8 cellular contexts compared by ENCODE assay signal in the genomic region with DNA sequence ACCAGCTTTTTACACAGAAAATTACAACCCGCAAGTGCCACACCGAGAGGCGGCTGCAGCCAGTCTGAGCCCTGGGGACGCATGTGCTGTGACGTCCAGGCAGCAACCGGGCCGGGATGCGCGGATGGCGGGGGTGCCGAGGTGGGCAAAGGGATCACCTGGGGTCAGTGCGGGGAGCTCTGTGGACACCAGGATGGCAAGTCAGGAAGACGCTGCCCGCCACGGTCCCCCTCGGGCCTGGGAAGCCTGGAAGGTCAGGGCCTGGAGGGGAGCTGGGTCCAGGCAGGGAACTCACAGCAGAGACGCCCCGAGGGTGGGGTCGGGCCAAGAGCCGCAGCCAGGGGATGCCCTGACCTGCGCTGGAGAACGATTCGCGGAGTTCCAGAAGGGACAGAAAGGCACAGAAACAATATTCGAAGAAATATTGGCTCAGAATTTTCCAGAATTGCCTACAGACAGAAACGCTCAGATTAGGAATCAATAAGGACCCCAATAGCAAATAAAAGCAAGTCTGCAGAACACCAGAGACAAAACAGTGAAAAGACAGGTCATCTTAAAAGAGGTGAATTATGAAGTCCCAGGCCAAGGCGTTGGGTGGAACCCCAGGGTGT. TPM values are rescaled to one million over a fixed set of nuclear protein-coding genes. Genes with fewer than 3 reads are reported as not detected.
A peak's percentile ranks its signal among the peaks of the same experiment; 100 is the strongest.
DNase-seq lines count a peak whose midpoint lies in the region; ATAC-seq and TF ChIP-seq lines count a peak whose summit lies in the region.

No MANE protein-coding gene starts in this region.

- POLR2A ChIA-PET in naive thymus-derived CD4-positive, alpha-beta T cell (lab: Charles Lee), result interaction anchor here (0.8 kb wide), 1 partner anchor 13 kb away, joined by 3 read pairs; no protein-coding TSS in a partner anchor

- 0 out of 2 replicates have a peak, but pooled peaks cover 5% of the 10 kb centered on the region for H3K4me1 ChIP-seq in HUES48 (ENCODE audit: control insufficient read depth, insufficient read depth, low read length)
- H3K4me1 ChIP-seq in naive thymus-derived CD4-positive, alpha-beta T cell (ENCODE audit: control insufficient read depth in 2 of 2, insufficient read depth in 2 of 2, low read length in 2 of 2), result peaks cover 11 to 14% of the 10 kb centered on the region in 2 donors

- H3K27me3 ChIP-seq in HUES48 (ENCODE audit: control insufficient read depth, insufficient read depth, low read length), result peaks cover 46% of the 10 kb centered on the region
- peaks cover 0 to 4% of the 10 kb centered on the region in 2 donors for H3K27me3 ChIP-seq in naive thymus-derived CD4-positive, alpha-beta T cell (ENCODE audit: control insufficient read depth in 2 of 2, insufficient read depth in 2 of 2, low read length in 2 of 2)

- peak overlapping the region; percentile 56 to 83 (median 71) for H3K4me3 Mint-ChIP-seq in naive thymus-derived CD4-positive, alpha-beta T cell
- H3K4me3 Mint-ChIP-seq in progenitor cell of endocrine pancreas (ENCODE audit: low read depth), result no peak overlapping the region

- TF ChIP-seq CTCF in AG10803 (conservative IDR thresholded peaks at IDR 0.05; ENCODE audit: low read length), result no peak
- TF ChIP-seq CTCF in progenitor cell of endocrine pancreas (IDR thresholded peaks at IDR 0.05; ENCODE audit: unreplicated experiment), result no peak

- ATAC-seq in naive thymus-derived CD4-positive, alpha-beta T cell, result no peak
- no peak for ATAC-seq in HG02885 (IDR thresholded peaks at IDR 0.05; ENCODE audit: poor library complexity, unreplicated experiment)
- ATAC-seq in GM19035 (IDR thresholded peaks at IDR 0.05; ENCODE audit: unreplicated experiment), result no peak

- DNase-seq in AG10803 (ENCODE audit: low read depth) (no peak), progenitor cell of endocrine pancreas (ENCODE audit: low spot score, unreplicated experiment) (no peak)
- DNase-seq in naive thymus-derived CD4-positive, alpha-beta T cell, result peak in 3 of 9 donors; percentile 13 to 21 (median 14)
- DNase-seq in stimulated activated CD4-positive, alpha-beta T cell treated with anti-CD3 and anti-CD28 coated beads, Interleukin-4, amount 100 ng/mL, for 4 hours, result no peak

- H3K36me3 ChIP-seq in HUES48 (ENCODE audit: control insufficient read depth, insufficient read depth, low read length), result no peaks in the 10 kb centered on the region
- H3K36me3 ChIP-seq in naive thymus-derived CD4-positive, alpha-beta T cell (ENCODE audit: control insufficient read depth in 2 of 3, insufficient read depth in 3 of 3, low read length in 3 of 3), result no peaks in the 10 kb centered on the region

- H3K4me1 Mint-ChIP-seq in naive thymus-derived CD4-positive, alpha-beta T cell, result peaks cover 0 to 7% (median 0%) of the 10 kb centered on the region in 7 donors
- no peaks in the 10 kb centered on the region for H3K4me1 Mint-ChIP-seq in progenitor cell of endocrine pancreas (ENCODE audit: low read depth)

- peak overlapping the region in 3 of 9 donors; percentile 62 to 77 (median 71) for H3K27ac Mint-ChIP-seq in naive thymus-derived CD4-positive, alpha-beta T cell
- H3K27ac Mint-ChIP-seq in progenitor cell of endocrine pancreas, result no peak overlapping the region

- CTCF ChIA-PET in naive thymus-derived CD4-positive, alpha-beta T cell (lab: Charles Lee), result interaction anchor here (0.8 kb wide), 1 partner anchor 680 kb away, joined by 4 read pairs; no protein-coding TSS in a partner anchor

- no peaks in the 10 kb centered on the region for H3K9me3 ChIP-seq in HUES48 (ENCODE audit: control insufficient read depth, insufficient read depth, low read length)
- H3K9me3 ChIP-seq in naive thymus-derived CD4-positive, alpha-beta T cell (ENCODE audit: control insufficient read depth in 2 of 3, low read length in 3 of 3), result no peaks in the 10 kb centered on the region

- H3K27me3 Mint-ChIP-seq in naive thymus-derived CD4-positive, alpha-beta T cell, result peaks cover 10 to 31% (median 22%) of the 10 kb centered on the region in 5 donors
- H3K27me3 Mint-ChIP-seq in progenitor cell of endocrine pancreas, result peaks cover 60% of the 10 kb centered on the region

- H3K9ac ChIP-seq in HUES48 (ENCODE audit: low read depth, low read length), result no peak overlapping the region

- no peaks in the 10 kb centered on the region for H3K9me3 Mint-ChIP-seq in naive thymus-derived CD4-positive, alpha-beta T cell
- H3K9me3 Mint-ChIP-seq in progenitor cell of endocrine pancreas (ENCODE audit: low read depth), result no peaks in the 10 kb centered on the region

- H3K4me3 ChIP-seq in AG10803 (ENCODE audit: low read length) (peak overlapping the region; percentile 22), HUES48 (ENCODE audit: low read depth, low read length) (peak overlapping the region; percentile 66)
- H3K4me3 ChIP-seq in naive thymus-derived CD4-positive, alpha-beta T cell (ENCODE audit: low read length), result peak overlapping the region; percentile 32

- no peaks in the 10 kb centered on the region for H3K36me3 Mint-ChIP-seq in naive thymus-derived CD4-positive, alpha-beta T cell
- no peaks in the 10 kb centered on the region for H3K36me3 Mint-ChIP-seq in progenitor cell of endocrine pancreas (ENCODE audit: insufficient read depth)

- H3K27ac ChIP-seq in HUES48 (ENCODE audit: low read depth, low read length) (no peak overlapping the region), cingulate gyrus (ENCODE audit: low read depth, low read length) (peak overlapping the region; percentile 65)
- H3K27ac ChIP-seq in naive thymus-derived CD4-positive, alpha-beta T cell (ENCODE audit: low read depth, low read length), result no peak overlapping the region

- intact Hi-C loops in naive thymus-derived CD4-positive, alpha-beta T cell (cut with micrococcal nuclease), result loop anchor here (1.0 to 10.0 kb wide), 19 partner anchors 208 to 1050 kb away; a partner anchor contains a TSS

RNA-seq across cellular contexts. Expression of a gene that starts 11.7 kb away (rescaled TPM):
- under 1 TPM in 1 of 5 experiments, not detected in 4; 0.24 TPM for total RNA-seq in naive thymus-derived CD4-positive, alpha-beta T cell
- polyA plus RNA-seq in naive thymus-derived CD4-positive, alpha-beta T cell, result not detected
- total RNA-seq in progenitor cell of endocrine pancreas, result 132 and 140 TPM in 2 replicates

RNA-seq across cellular contexts. Expression of a gene that starts 36.9 kb away (rescaled TPM):
- total RNA-seq in naive thymus-derived CD4-positive, alpha-beta T cell, result not detected
- not detected for polyA plus RNA-seq in naive thymus-derived CD4-positive, alpha-beta T cell
- 1.0 and 1.2 TPM in 2 replicates for total RNA-seq in progenitor cell of endocrine pancreas

Comparison
In these comparisons a context has a peak if more than half of its experiments do, and no peak if none do; other contexts are left out.
1. RNA of a gene that starts 11.7 kb away (total RNA-seq): 132 to 140 TPM in progenitor cell of endocrine pancreas; 0.24 TPM in naive thymus-derived CD4-positive, alpha-beta T cell; every median in the first group is over 100 times any median in the second.
2. Peak in every context shown above with its lines, with median percentiles within 50 percentile points of each other: H3K4me3 ChIP-seq.